In the genomic region with DNA sequence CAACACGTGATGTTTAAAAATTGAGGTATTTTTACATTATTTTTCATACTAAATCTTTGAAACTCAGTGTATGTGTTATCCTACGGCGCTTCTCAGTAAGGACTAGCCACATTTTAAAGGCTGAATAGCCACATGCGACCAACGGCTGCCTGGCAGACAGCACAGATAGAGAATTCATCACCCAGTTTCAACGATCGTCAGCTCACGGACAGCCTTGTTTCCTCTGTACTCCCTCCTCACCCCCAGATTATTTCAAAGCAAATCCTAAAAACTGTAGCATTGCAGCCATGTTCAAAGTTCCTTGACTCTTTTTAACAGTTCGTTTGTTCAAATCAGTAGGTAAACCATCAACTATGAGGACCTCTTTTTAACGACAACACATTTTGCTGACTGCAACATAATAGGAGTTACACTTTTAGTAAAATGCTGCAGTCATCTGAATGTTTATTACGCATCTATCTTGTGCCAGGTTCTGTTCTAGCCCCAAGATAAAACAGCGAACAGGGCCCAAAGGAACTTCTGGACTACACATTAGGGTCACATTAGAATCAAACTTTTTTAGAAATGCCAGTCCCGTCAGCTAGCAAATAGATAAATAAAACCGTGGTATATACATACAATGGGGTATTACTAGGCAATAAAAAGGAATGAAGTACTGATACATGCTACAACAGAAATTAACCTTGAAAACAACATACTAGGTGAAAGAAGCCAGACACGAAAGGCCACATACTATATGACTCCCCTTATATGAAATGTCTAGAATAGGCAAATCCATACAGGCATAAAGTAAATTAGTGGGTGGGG, we compare ENCODE assay signal across 2 cellular contexts.
TF ChIP-seq lines count a peak whose summit lies in the region.

No MANE protein-coding gene starts in this region.

TF ChIP-seq in HCT116, 20 proteins besides CTCF, POLR2A, EP300 and RAD21:
- no peak for TF ChIP-seq YY1 (IDR thresholded peaks at IDR 0.05; ENCODE audit: extremely low read depth, insufficient replicate concordance, low read depth, low read length)
- TF ChIP-seq POLR2AphosphoS5 (IDR thresholded peaks at IDR 0.05; ENCODE audit: low read depth, low read length): no peak
- TF ChIP-seq, protein P1, sequence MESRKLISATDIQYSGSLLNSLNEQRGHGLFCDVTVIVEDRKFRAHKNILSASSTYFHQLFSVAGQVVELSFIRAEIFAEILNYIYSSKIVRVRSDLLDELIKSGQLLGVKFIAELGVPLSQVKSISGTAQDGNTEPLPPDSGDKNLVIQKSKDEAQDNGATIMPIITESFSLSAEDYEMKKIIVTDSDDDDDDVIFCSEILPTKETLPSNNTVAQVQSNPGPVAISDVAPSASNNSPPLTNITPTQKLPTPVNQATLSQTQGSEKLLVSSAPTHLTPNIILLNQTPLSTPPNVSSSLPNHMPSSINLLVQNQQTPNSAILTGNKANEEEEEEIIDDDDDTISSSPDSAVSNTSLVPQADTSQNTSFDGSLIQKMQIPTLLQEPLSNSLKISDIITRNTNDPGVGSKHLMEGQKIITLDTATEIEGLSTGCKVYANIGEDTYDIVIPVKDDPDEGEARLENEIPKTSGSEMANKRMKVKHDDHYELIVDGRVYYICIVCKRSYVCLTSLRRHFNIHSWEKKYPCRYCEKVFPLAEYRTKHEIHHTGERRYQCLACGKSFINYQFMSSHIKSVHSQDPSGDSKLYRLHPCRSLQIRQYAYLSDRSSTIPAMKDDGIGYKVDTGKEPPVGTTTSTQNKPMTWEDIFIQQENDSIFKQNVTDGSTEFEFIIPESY (IDR thresholded peaks at IDR 0.05; ENCODE audit: extremely low read depth, insufficient replicate concordance, low read length): no peak
- TF ChIP-seq ZNF274 (IDR thresholded peaks at IDR 0.05; ENCODE audit: low read depth, low read length): no peak
- TF ChIP-seq EZH2 (IDR thresholded peaks at IDR 0.05): no peak
TF ChIP-seq in HCT116: peak in this region for 0.

TF ChIP-seq in K562, 482 proteins besides CTCF, POLR2A, EP300 and RAD21 (continues in another document):
- TF ChIP-seq, protein P2, sequence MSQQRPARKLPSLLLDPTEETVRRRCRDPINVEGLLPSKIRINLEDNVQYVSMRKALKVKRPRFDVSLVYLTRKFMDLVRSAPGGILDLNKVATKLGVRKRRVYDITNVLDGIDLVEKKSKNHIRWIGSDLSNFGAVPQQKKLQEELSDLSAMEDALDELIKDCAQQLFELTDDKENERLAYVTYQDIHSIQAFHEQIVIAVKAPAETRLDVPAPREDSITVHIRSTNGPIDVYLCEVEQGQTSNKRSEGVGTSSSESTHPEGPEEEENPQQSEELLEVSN (IDR thresholded peaks at IDR 0.05; ENCODE audit: borderline replicate concordance in 1 of 2, extremely low read depth in 1 of 2, insufficient read depth in 1 of 2, insufficient read length in 1 of 2, low read depth in 1 of 2, low read length in 1 of 2, poor library complexity in 1 of 2, severe bottlenecking in 1 of 2): peak in 1 of 2 experiments; percentile 32
- TF ChIP-seq, protein P3, sequence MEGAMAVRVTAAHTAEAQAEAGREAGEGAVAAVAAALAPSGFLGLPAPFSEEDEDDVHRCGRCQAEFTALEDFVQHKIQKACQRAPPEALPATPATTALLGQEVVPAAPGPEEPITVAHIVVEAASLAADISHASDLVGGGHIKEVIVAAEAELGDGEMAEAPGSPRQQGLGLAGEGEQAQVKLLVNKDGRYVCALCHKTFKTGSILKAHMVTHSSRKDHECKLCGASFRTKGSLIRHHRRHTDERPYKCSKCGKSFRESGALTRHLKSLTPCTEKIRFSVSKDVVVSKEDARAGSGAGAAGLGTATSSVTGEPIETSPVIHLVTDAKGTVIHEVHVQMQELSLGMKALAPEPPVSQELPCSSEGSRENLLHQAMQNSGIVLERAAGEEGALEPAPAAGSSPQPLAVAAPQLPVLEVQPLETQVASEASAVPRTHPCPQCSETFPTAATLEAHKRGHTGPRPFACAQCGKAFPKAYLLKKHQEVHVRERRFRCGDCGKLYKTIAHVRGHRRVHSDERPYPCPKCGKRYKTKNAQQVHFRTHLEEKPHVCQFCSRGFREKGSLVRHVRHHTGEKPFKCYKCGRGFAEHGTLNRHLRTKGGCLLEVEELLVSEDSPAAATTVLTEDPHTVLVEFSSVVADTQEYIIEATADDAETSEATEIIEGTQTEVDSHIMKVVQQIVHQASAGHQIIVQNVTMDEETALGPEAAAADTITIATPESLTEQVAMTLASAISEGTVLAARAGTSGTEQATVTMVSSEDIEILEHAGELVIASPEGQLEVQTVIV (CRISPR knock-in tag; IDR thresholded peaks at IDR 0.05; ENCODE audit: borderline replicate concordance): no peak
- TF ChIP-seq, protein P4, sequence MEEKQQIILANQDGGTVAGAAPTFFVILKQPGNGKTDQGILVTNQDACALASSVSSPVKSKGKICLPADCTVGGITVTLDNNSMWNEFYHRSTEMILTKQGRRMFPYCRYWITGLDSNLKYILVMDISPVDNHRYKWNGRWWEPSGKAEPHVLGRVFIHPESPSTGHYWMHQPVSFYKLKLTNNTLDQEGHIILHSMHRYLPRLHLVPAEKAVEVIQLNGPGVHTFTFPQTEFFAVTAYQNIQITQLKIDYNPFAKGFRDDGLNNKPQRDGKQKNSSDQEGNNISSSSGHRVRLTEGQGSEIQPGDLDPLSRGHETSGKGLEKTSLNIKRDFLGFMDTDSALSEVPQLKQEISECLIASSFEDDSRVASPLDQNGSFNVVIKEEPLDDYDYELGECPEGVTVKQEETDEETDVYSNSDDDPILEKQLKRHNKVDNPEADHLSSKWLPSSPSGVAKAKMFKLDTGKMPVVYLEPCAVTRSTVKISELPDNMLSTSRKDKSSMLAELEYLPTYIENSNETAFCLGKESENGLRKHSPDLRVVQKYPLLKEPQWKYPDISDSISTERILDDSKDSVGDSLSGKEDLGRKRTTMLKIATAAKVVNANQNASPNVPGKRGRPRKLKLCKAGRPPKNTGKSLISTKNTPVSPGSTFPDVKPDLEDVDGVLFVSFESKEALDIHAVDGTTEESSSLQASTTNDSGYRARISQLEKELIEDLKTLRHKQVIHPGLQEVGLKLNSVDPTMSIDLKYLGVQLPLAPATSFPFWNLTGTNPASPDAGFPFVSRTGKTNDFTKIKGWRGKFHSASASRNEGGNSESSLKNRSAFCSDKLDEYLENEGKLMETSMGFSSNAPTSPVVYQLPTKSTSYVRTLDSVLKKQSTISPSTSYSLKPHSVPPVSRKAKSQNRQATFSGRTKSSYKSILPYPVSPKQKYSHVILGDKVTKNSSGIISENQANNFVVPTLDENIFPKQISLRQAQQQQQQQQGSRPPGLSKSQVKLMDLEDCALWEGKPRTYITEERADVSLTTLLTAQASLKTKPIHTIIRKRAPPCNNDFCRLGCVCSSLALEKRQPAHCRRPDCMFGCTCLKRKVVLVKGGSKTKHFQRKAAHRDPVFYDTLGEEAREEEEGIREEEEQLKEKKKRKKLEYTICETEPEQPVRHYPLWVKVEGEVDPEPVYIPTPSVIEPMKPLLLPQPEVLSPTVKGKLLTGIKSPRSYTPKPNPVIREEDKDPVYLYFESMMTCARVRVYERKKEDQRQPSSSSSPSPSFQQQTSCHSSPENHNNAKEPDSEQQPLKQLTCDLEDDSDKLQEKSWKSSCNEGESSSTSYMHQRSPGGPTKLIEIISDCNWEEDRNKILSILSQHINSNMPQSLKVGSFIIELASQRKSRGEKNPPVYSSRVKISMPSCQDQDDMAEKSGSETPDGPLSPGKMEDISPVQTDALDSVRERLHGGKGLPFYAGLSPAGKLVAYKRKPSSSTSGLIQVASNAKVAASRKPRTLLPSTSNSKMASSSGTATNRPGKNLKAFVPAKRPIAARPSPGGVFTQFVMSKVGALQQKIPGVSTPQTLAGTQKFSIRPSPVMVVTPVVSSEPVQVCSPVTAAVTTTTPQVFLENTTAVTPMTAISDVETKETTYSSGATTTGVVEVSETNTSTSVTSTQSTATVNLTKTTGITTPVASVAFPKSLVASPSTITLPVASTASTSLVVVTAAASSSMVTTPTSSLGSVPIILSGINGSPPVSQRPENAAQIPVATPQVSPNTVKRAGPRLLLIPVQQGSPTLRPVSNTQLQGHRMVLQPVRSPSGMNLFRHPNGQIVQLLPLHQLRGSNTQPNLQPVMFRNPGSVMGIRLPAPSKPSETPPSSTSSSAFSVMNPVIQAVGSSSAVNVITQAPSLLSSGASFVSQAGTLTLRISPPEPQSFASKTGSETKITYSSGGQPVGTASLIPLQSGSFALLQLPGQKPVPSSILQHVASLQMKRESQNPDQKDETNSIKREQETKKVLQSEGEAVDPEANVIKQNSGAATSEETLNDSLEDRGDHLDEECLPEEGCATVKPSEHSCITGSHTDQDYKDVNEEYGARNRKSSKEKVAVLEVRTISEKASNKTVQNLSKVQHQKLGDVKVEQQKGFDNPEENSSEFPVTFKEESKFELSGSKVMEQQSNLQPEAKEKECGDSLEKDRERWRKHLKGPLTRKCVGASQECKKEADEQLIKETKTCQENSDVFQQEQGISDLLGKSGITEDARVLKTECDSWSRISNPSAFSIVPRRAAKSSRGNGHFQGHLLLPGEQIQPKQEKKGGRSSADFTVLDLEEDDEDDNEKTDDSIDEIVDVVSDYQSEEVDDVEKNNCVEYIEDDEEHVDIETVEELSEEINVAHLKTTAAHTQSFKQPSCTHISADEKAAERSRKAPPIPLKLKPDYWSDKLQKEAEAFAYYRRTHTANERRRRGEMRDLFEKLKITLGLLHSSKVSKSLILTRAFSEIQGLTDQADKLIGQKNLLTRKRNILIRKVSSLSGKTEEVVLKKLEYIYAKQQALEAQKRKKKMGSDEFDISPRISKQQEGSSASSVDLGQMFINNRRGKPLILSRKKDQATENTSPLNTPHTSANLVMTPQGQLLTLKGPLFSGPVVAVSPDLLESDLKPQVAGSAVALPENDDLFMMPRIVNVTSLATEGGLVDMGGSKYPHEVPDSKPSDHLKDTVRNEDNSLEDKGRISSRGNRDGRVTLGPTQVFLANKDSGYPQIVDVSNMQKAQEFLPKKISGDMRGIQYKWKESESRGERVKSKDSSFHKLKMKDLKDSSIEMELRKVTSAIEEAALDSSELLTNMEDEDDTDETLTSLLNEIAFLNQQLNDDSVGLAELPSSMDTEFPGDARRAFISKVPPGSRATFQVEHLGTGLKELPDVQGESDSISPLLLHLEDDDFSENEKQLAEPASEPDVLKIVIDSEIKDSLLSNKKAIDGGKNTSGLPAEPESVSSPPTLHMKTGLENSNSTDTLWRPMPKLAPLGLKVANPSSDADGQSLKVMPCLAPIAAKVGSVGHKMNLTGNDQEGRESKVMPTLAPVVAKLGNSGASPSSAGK (IDR thresholded peaks at IDR 0.05): peak; percentile 53
- TF ChIP-seq C11orf30 (IDR thresholded peaks at IDR 0.05; ENCODE audit: low read depth) (peak; percentile 89), MAFG (tag; conservative IDR thresholded peaks at IDR 0.05) (peak; percentile 85), SP2 (IDR thresholded peaks at IDR 0.05; ENCODE audit: extremely low read depth, low read depth, low read length, poor library complexity, severe bottlenecking) (no peak), ZNF584 (CRISPR knock-in tag; IDR thresholded peaks at IDR 0.05; ENCODE audit: low read depth) (no peak), FOXM1 (IDR thresholded peaks at IDR 0.05; ENCODE audit: low read depth) (peak; percentile 40; the same call in 1 of the 2 replicates), FOXM1 (CRISPR knock-in tag; IDR thresholded peaks at IDR 0.05; ENCODE audit: low read depth) (no peak), E2F3 (CRISPR knock-in tag; IDR thresholded peaks at IDR 0.05) (no peak), TRIM24 (IDR thresholded peaks at IDR 0.05) (no peak), EWSR1 (IDR thresholded peaks at IDR 0.05; ENCODE audit: borderline replicate concordance, low read depth, partially characterized antibody) (no peak), SMAD4 (CRISPR knock-in tag; conservative IDR thresholded peaks at IDR 0.05) (no peak), MYC (IDR thresholded peaks at IDR 0.05; ENCODE audit: low read depth, low read length) (no peak), MYC (CRISPR knock-in tag; IDR thresholded peaks at IDR 0.05; ENCODE audit: borderline replicate concordance, low read depth) (no peak)
- TF ChIP-seq, protein P5, sequence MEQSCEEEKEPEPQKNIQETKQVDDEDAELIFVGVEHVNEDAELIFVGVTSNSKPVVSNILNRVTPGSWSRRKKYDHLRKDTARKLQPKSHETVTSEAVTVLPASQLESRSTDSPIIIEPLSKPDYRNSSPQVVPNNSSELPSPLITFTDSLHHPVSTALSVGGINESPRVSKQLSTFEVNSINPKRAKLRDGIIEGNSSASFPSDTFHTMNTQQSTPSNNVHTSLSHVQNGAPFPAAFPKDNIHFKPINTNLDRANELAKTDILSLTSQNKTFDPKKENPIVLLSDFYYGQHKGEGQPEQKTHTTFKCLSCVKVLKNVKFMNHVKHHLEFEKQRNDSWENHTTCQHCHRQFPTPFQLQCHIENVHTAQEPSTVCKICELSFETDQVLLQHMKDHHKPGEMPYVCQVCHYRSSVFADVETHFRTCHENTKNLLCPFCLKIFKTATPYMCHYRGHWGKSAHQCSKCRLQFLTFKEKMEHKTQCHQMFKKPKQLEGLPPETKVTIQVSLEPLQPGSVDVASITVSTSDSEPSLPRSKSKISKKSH (CRISPR knock-in tag; IDR thresholded peaks at IDR 0.05): no peak
- TF ChIP-seq, protein P6, sequence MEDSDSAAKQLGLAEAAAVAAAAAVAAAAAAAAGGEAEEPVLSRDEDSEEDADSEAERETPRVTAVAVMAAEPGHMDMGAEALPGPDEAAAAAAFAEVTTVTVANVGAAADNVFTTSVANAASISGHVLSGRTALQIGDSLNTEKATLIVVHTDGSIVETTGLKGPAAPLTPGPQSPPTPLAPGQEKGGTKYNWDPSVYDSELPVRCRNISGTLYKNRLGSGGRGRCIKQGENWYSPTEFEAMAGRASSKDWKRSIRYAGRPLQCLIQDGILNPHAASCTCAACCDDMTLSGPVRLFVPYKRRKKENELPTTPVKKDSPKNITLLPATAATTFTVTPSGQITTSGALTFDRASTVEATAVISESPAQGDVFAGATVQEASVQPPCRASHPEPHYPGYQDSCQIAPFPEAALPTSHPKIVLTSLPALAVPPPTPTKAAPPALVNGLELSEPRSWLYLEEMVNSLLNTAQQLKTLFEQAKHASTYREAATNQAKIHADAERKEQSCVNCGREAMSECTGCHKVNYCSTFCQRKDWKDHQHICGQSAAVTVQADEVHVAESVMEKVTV (CRISPR knock-in tag; IDR thresholded peaks at IDR 0.05): no peak
- TF ChIP-seq, protein P7, sequence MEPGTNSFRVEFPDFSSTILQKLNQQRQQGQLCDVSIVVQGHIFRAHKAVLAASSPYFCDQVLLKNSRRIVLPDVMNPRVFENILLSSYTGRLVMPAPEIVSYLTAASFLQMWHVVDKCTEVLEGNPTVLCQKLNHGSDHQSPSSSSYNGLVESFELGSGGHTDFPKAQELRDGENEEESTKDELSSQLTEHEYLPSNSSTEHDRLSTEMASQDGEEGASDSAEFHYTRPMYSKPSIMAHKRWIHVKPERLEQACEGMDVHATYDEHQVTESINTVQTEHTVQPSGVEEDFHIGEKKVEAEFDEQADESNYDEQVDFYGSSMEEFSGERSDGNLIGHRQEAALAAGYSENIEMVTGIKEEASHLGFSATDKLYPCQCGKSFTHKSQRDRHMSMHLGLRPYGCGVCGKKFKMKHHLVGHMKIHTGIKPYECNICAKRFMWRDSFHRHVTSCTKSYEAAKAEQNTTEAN (CRISPR knock-in tag; IDR thresholded peaks at IDR 0.05): no peak
